ENCODE assay signal across 1 cellular context in genomic region chr14:94367347-94367746, GRCh38.
TF ChIP-seq lines count a peak whose summit lies in the region.

No MANE protein-coding gene starts in this region.

TF ChIP-seq in HepG2, 621 proteins besides CTCF, POLR2A, EP300 and RAD21:
- TF ChIP-seq ZNF720 (CRISPR knock-in tag; IDR thresholded peaks at IDR 0.05) (no peak), MYNN (CRISPR knock-in tag; IDR thresholded peaks at IDR 0.05; ENCODE audit: low read depth) (no peak), CAMTA2 (CRISPR knock-in tag; IDR thresholded peaks at IDR 0.05; ENCODE audit: borderline replicate concordance) (no peak), ZBTB34 (CRISPR knock-in tag; IDR thresholded peaks at IDR 0.05) (no peak), U2AF1 (optimal IDR thresholded peaks at IDR 0.05; ENCODE audit: low read depth, low read length) (no peak), ZNF724P (CRISPR knock-in tag; IDR thresholded peaks at IDR 0.05; ENCODE audit: borderline replicate concordance) (no peak), PHF5A (CRISPR knock-in tag; IDR thresholded peaks at IDR 0.05; ENCODE audit: low read depth, unreplicated experiment) (no peak), NFYC (CRISPR knock-in tag; IDR thresholded peaks at IDR 0.05) (no peak), ATF7-NPFF (CRISPR knock-in tag; IDR thresholded peaks at IDR 0.05; ENCODE audit: low read depth) (no peak), IKZF1 (IDR thresholded peaks at IDR 0.05) (no peak), ATM (IDR thresholded peaks at IDR 0.05; ENCODE audit: borderline replicate concordance) (no peak), ASH2L (IDR thresholded peaks at IDR 0.05; ENCODE audit: insufficient read length, low read depth, low read length) (no peak), IRX3 (CRISPR knock-in tag; IDR thresholded peaks at IDR 0.05; ENCODE audit: borderline replicate concordance, low read depth) (no peak), ZNF232 (CRISPR knock-in tag; IDR thresholded peaks at IDR 0.05; ENCODE audit: borderline replicate concordance) (no peak), ZBTB33 (CRISPR knock-in tag; IDR thresholded peaks at IDR 0.05) (no peak), SAFB2 (CRISPR knock-in tag; IDR thresholded peaks at IDR 0.05; ENCODE audit: borderline replicate concordance, low read depth) (no peak), ZBTB39 (CRISPR knock-in tag; IDR thresholded peaks at IDR 0.05) (no peak)
TF ChIP-seq in HepG2: peak in this region for 0.
